ENCODE assay signal across 13 cellular contexts in genomic region chr2:210626849-210627248, GRCh38.
A peak's percentile ranks its signal among the peaks of the same experiment; 100 is the strongest.
DNase-seq lines count a peak whose midpoint lies in the region; ATAC-seq, FAIRE-seq and TF ChIP-seq lines count a peak whose summit lies in the region.
"Had no signal": no experiment of that assay in that cellular context is flagged by ENCODE, and none has a peak within 500 bp of the region (broad histone marks: within the 10 kb centered on the region; RNA-seq: fewer than 3 reads in every experiment).

No MANE protein-coding gene starts in this region.

- H3K9ac ChIP-seq in MM.1S (ENCODE audit: low read length) (no peak overlapping the region), endothelial cell of umbilical vein (replicated peaks; ENCODE audit: extremely low read depth, insufficient read depth, low read length) (no peak overlapping the region)

- H3K9me1 ChIP-seq in endothelial cell of umbilical vein (replicated peaks; ENCODE audit: control insufficient read depth, extremely low read depth, insufficient read depth, low read length): no peaks in the 10 kb centered on the region

- H3K4me2 ChIP-seq in MM.1S (ENCODE audit: low read depth, low read length) (peak overlapping the region; percentile 22; the same call in 1 of the 2 replicates), endothelial cell of umbilical vein (ENCODE audit: insufficient read depth, low read length) (no peak overlapping the region)

- no peak overlapping the region for H3K27ac Mint-ChIP-seq in MCF 10A (ENCODE audit: low read depth, unreplicated experiment)
- H3K27ac Mint-ChIP-seq: effector memory CD8-positive, alpha-beta T cell had no signal

- intact Hi-C loops in MCF 10A (cut with micrococcal nuclease): no loop called here
- intact Hi-C loops in breast epithelium (cut with DNase I; ENCODE audit: low total_unique reads): no loop called here
- intact Hi-C loops in endothelial cell of umbilical vein (cut with micrococcal nuclease): no loop called here

- dilution Hi-C loops in endothelial cell of umbilical vein (cut with MboI; ENCODE audit: extremely low pct_ligation_motif_present, low sequenced_read_pairs): no loop called here

- DNase-seq in MCF 10A (ENCODE audit: unreplicated experiment) (peak; percentile 22), breast epithelium (ENCODE audit: low spot score in 2 of 2) (no peak), MM.1S (peak; percentile 25), endothelial cell of umbilical vein (ENCODE audit: low read depth, low spot score) (peak; percentile 2), NCI-H1105 (lab: John Stamatoyannopoulos, UW) (no peak), GM19238 (ENCODE audit: insufficient read length, low spot score) (no peak), NCI-H1417 (lab: John Stamatoyannopoulos, UW) (no peak)
- DNase-seq: 8988T; effector memory CD8-positive, alpha-beta T cell; NCI-H446; psoas muscle had no signal

- no peaks in the 10 kb centered on the region for H3K9me2 ChIP-seq in MM.1S (replicated peaks; ENCODE audit: insufficient read depth, low read length)

- CTCF ChIA-PET in MCF 10A (lab: Yijun Ruan, JAX) (interaction anchor here (0.6 to 1.1 kb wide), 2 partner anchors 9 to 36 kb away, joined by 3 to 4 read pairs; no protein-coding TSS in a partner anchor), endothelial cell of umbilical vein (lab: Charles Lee) (no interaction called here)

- H3K36me3 ChIP-seq in breast epithelium: no peaks in the 10 kb centered on the region
- no peaks in the 10 kb centered on the region for H3K36me3 ChIP-seq in MM.1S (replicated peaks; ENCODE audit: insufficient read depth, low read length)
- H3K36me3 ChIP-seq in endothelial cell of umbilical vein (ENCODE audit: control insufficient read depth in 2 of 2, extremely low read depth in 1 of 2, insufficient read depth in 2 of 2, low read length in 2 of 2): no peaks in the 10 kb centered on the region

- no peaks in the 10 kb centered on the region for H3K4me1 Mint-ChIP-seq in MCF 10A (ENCODE audit: insufficient read depth, unreplicated experiment)

- TF ChIP-seq POLR2A in breast epithelium (IDR thresholded peaks at IDR 0.05) (no peak), endothelial cell of umbilical vein (IDR thresholded peaks at IDR 0.05; ENCODE audit: low read depth, low read length) (no peak)

- no peaks in the 10 kb centered on the region for H3K9me3 Mint-ChIP-seq in MCF 10A (ENCODE audit: unreplicated experiment)
- H3K9me3 Mint-ChIP-seq: effector memory CD8-positive, alpha-beta T cell had no signal

- H3K27me3 Mint-ChIP-seq in MCF 10A (ENCODE audit: insufficient read depth, unreplicated experiment): no peaks in the 10 kb centered on the region
- H3K27me3 Mint-ChIP-seq: effector memory CD8-positive, alpha-beta T cell had no signal

- H2AFZ ChIP-seq in MM.1S (ENCODE audit: low read length) (no peak overlapping the region), endothelial cell of umbilical vein (ENCODE audit: low read depth, low read length) (peak overlapping the region; percentile 51)

- H3K4me3 Mint-ChIP-seq in MCF 10A (ENCODE audit: unreplicated experiment): no peak overlapping the region
- H3K4me3 Mint-ChIP-seq: effector memory CD8-positive, alpha-beta T cell had no signal

- H4K20me1 ChIP-seq in MM.1S (ENCODE audit: insufficient read depth, low read length) (no peaks in the 10 kb centered on the region), endothelial cell of umbilical vein (replicated peaks; ENCODE audit: control insufficient read depth, extremely low read depth, insufficient read depth, low read length) (no peaks in the 10 kb centered on the region)

- no TSS peak for BruUV-seq in MCF 10A (replicated peaks; lab: Mats Ljungman, UMichigan)
- no TSS peak for BruUV-seq in endothelial cell of umbilical vein (replicated peaks; lab: Mats Ljungman, UMichigan)

- H3K4me1 ChIP-seq in breast epithelium: no peaks in the 10 kb centered on the region
- H3K4me1 ChIP-seq in MM.1S (ENCODE audit: low read length): no peaks in the 10 kb centered on the region
- no peaks in the 10 kb centered on the region for H3K4me1 ChIP-seq in endothelial cell of umbilical vein (ENCODE audit: control insufficient read depth, extremely low read depth, insufficient read depth, low read length)
- H3K4me1 ChIP-seq: psoas muscle had no signal

- ATAC-seq in HG02759 (IDR thresholded peaks at IDR 0.05; ENCODE audit: unreplicated experiment): no peak
- ATAC-seq: effector memory CD8-positive, alpha-beta T cell; psoas muscle had no signal

- no peaks in the 10 kb centered on the region for H3K36me3 Mint-ChIP-seq in MCF 10A (ENCODE audit: insufficient read depth, unreplicated experiment)

- TF ChIP-seq CTCF in MCF 10A (IDR thresholded peaks at IDR 0.05; ENCODE audit: unreplicated experiment) (no peak), breast epithelium (IDR thresholded peaks at IDR 0.05) (no peak), MM.1S (IDR thresholded peaks at IDR 0.05; ENCODE audit: low read length) (no peak), endothelial cell of umbilical vein (IDR thresholded peaks at IDR 0.05; ENCODE audit: extremely low read depth in 1 of 2, insufficient read depth in 1 of 2, low read depth in 1 of 2, low read length in 2 of 2) (no peak)

- no peaks in the 10 kb centered on the region for H3K79me2 ChIP-seq in MM.1S (ENCODE audit: low read length)
- H3K79me2 ChIP-seq in endothelial cell of umbilical vein (ENCODE audit: control insufficient read depth, insufficient read depth, low read length): no peaks in the 10 kb centered on the region

- H3K9me3 ChIP-seq in breast epithelium (no peaks in the 10 kb centered on the region), MM.1S (replicated peaks; ENCODE audit: insufficient read depth, low read length) (no peaks in the 10 kb centered on the region), endothelial cell of umbilical vein (replicated peaks; ENCODE audit: control insufficient read depth, insufficient read depth, low read length) (no peaks in the 10 kb centered on the region)
- H3K9me3 ChIP-seq: psoas muscle had no signal

- H3F3A ChIP-seq in MM.1S (ENCODE audit: insufficient read depth, low read length): no peaks in the 10 kb centered on the region

- no peak for FAIRE-seq in endothelial cell of umbilical vein (lab: Jason Lieb, UNC)
- FAIRE-seq: TTC549 had no signal

- POLR2A ChIA-PET in MCF 10A (lab: Yijun Ruan, JAX): no interaction called here
- POLR2A ChIA-PET in endothelial cell of umbilical vein (lab: Charles Lee): no interaction called here

- no peaks in the 10 kb centered on the region for H3K27me3 ChIP-seq in breast epithelium
- H3K27me3 ChIP-seq in MM.1S (replicated peaks; ENCODE audit: insufficient read depth, low read length): no peaks in the 10 kb centered on the region
- H3K27me3 ChIP-seq in endothelial cell of umbilical vein (ENCODE audit: control insufficient read depth in 2 of 2, insufficient read depth in 2 of 2, low read length in 2 of 2): no peaks in the 10 kb centered on the region

- no peak overlapping the region for H3K4me3 ChIP-seq in breast epithelium
- no peak overlapping the region for H3K4me3 ChIP-seq in MM.1S (ENCODE audit: low read length)
- no peak overlapping the region for H3K4me3 ChIP-seq in endothelial cell of umbilical vein (replicated peaks in 1 of 3; ENCODE audit: insufficient read depth in 1 of 3, low read depth in 1 of 3, low read length in 3 of 3)
- H3K4me3 ChIP-seq: psoas muscle had no signal

- H3K27ac ChIP-seq in breast epithelium (no peak overlapping the region), MM.1S (ENCODE audit: low read length) (no peak overlapping the region), endothelial cell of umbilical vein (ENCODE audit: insufficient read depth, low read depth, low read length) (no peak overlapping the region)
- H3K27ac ChIP-seq: psoas muscle had no signal

TF ChIP-seq in endothelial cell of umbilical vein, 7 proteins besides CTCF, POLR2A, EP300 and RAD21:
- TF ChIP-seq POLR2AphosphoS5 (IDR thresholded peaks at IDR 0.05; ENCODE audit: insufficient read depth, low read depth, low read length): no peak
- no peak for TF ChIP-seq FOS (IDR thresholded peaks at IDR 0.05; ENCODE audit: borderline replicate concordance, insufficient read depth, low read length)
- no peak for TF ChIP-seq JUN (IDR thresholded peaks at IDR 0.05; ENCODE audit: borderline replicate concordance, insufficient read depth, insufficient read length, low read depth)
- no peak for TF ChIP-seq MYC (IDR thresholded peaks at IDR 0.05; ENCODE audit: low read depth, low read length)
- TF ChIP-seq MAX (IDR thresholded peaks at IDR 0.05; ENCODE audit: insufficient read depth, insufficient read length): no peak
- TF ChIP-seq GATA2 (IDR thresholded peaks at IDR 0.05; ENCODE audit: insufficient read depth, insufficient read length, low read depth, low read length): no peak
- TF ChIP-seq EZH2 (IDR thresholded peaks at IDR 0.05; ENCODE audit: borderline replicate concordance, low read depth, low read length, severe bottlenecking): no peak
TF ChIP-seq in endothelial cell of umbilical vein: peak in this region for 0.

Comparison
In these comparisons a context has a peak if more than half of its experiments do, and no peak if none do; other contexts are left out.
1. DNase-seq: peak in MCF 10A (single experiment), MM.1S (single experiment) and endothelial cell of umbilical vein (single experiment); none in breast epithelium (0 of 2), NCI-H1105 (single experiment), GM19238 (single experiment) and NCI-H1417 (0 of 3).